Comparison of ENCODE assay signal across 24 cellular contexts in genomic region chr15:57109005-57109404, GRCh38.
"Had no signal": no experiment of that assay in that cellular context is flagged by ENCODE, and none has a peak within 500 bp of the region (broad histone marks: within the 10 kb centered on the region; RNA-seq: fewer than 3 reads in every experiment).

No MANE protein-coding gene starts in this region.

- H3K9me3 ChIP-seq: lower lobe of right lung, mucosa of descending colon, stomach, suprapubic skin, tibial nerve had no signal

- H3K27ac Mint-ChIP-seq: activated naive CD4-positive, alpha-beta T cell treated with anti-CD3 and anti-CD28 coated beads, Interleukin-2, amount 50 U/mL, for 72 hours had no signal

- H3K4me3 ChIP-seq: lower lobe of right lung, mucosa of descending colon, stomach, suprapubic skin, tibial nerve had no signal

- DNase-seq: activated CD4-positive, alpha-beta T cell treated with anti-CD3 and anti-CD28 coated beads for 1 hour; activated gamma-delta T cell treated with Interleukin-2 at 50 U/mL for 16 hours; activated T-cell treated with anti-CD3 and anti-CD28 coated beads, Interleukin-2, amount 50 U/mL, for 1 hour; aorta; brain microvascular endothelial cell; central memory CD4-positive, alpha-beta T cell; dermis blood vessel endothelial cell; effector CD8-positive, alpha-beta T cell; erythroblast; foreskin fibroblast; lower lobe of right lung; mesendoderm; mucosa of descending colon; posterior cingulate gyrus; small intestine; stimulated activated CD4-positive, alpha-beta T cell treated with anti-CD3 and anti-CD28 coated beads, Interleukin-2, amount 100 ng/mL, for 24 hours; stomach; WERI-Rb-1 had no signal

- H3K9me3 Mint-ChIP-seq: activated naive CD4-positive, alpha-beta T cell treated with anti-CD3 and anti-CD28 coated beads, Interleukin-2, amount 50 U/mL, for 72 hours; stimulated activated effector memory CD8-positive, alpha-beta T cell treated with anti-CD3 and anti-CD28 coated beads, Interleukin-12 subunit alpha, Interleukin-12 subunit beta, amount 100 ng/mL, for 72 hours had no signal

- H3K4me1 ChIP-seq: suprapubic skin had no signal

- H3K36me3 ChIP-seq: brain microvascular endothelial cell, lower lobe of right lung, stomach, suprapubic skin, tibial nerve had no signal

- H3K4me3 Mint-ChIP-seq: stimulated activated effector memory CD8-positive, alpha-beta T cell treated with anti-CD3 and anti-CD28 coated beads, Interleukin-12 subunit alpha, Interleukin-12 subunit beta, amount 100 ng/mL, for 72 hours had no signal

- ATAC-seq: activated naive CD4-positive, alpha-beta T cell treated with anti-CD3 and anti-CD28 coated beads, Interleukin-2, amount 50 U/mL, for 72 hours; left lobe of liver; lower lobe of right lung; mucosa of descending colon; sciatic nerve; stimulated activated effector memory CD8-positive, alpha-beta T cell treated with anti-CD3 and anti-CD28 coated beads, Interleukin-12 subunit alpha, Interleukin-12 subunit beta, amount 100 ng/mL, for 72 hours had no signal

- H3K27me3 ChIP-seq: brain microvascular endothelial cell, stomach, suprapubic skin, tibial nerve had no signal

- H3K27ac ChIP-seq: brain microvascular endothelial cell, lower lobe of right lung, stomach, suprapubic skin, tibial nerve, WERI-Rb-1 had no signal
